9 cellular contexts compared by ENCODE assay signal in the genomic region with DNA sequence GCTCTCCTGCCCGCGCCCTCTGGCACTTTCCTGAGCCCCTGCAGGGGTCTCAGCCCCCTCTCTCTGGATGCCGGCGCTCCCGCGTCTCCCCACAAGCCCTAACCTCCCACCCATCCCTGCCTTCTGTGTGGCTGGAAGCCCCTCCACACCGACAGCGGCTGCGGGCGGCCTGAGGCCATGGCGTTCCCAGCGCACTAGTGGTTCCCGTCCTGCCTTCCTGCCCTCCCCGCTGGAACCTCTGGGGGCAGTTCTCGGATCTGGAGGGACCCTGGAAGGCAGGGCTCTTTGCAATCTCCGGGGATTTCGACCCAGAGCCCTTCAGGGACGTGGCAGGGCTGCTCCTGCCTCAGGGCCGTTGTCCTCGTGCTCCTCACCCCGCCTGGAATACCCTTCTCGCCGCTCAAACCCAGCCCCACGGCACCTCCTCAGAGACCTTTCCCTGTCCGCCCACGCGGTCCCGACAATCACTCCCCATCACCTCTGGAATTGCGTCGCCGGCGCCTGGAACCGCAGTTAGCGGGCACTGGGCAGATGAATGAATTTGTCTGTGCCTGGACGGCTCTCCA. TPM values are rescaled to one million over a fixed set of nuclear protein-coding genes. Genes with fewer than 3 reads are reported as not detected.
DNase-seq lines count a peak whose midpoint lies in the region; ATAC-seq, FAIRE-seq and TF ChIP-seq lines count a peak whose summit lies in the region.
"Had no signal": no experiment of that assay in that cellular context is flagged by ENCODE, and none has a peak within 500 bp of the region (broad histone marks: within the 10 kb centered on the region; RNA-seq: fewer than 3 reads in every experiment).

No MANE protein-coding gene starts in this region.

- H3K9me2 ChIP-seq in PC-3 (replicated peaks; ENCODE audit: low read length): no peaks in the 10 kb centered on the region
- H3K9me2 ChIP-seq in Karpas-422 (replicated peaks; ENCODE audit: insufficient read depth, low read length): no peaks in the 10 kb centered on the region

- no peak for FAIRE-seq in H1 (lab: Jason Lieb, UNC)

- H3K4me3 Mint-ChIP-seq in activated T-cell treated with anti-CD3 and anti-CD28 coated beads, Interleukin-2, amount 50 U/mL, for 24 hours: peak overlapping the region; percentile 26
- H3K4me3 Mint-ChIP-seq in stimulated activated memory B cell treated with anti-CD40 and anti-IgM and Interleukin-4, amounts not matched to agents 10 μg/mL and 1 μg/mL and 100 μg/mL, for 72 hours: peak overlapping the region; percentile 34

- peaks cover 63% of the 10 kb centered on the region for H3K27me3 Mint-ChIP-seq in activated T-cell treated with anti-CD3 and anti-CD28 coated beads, Interleukin-2, amount 50 U/mL, for 24 hours
- H3K27me3 Mint-ChIP-seq in stimulated activated memory B cell treated with anti-CD40 and anti-IgM and Interleukin-4, amounts not matched to agents 10 μg/mL and 1 μg/mL and 100 μg/mL, for 72 hours: peaks cover 89% of the 10 kb centered on the region

- TF ChIP-seq RAD21 in H1 (IDR thresholded peaks at IDR 0.05 in 1 of 2, conservative IDR thresholded peaks at IDR 0.05 in 1 of 2; ENCODE audit: low read depth in 2 of 2, low read length in 2 of 2): no peak

- peaks cover 61% of the 10 kb centered on the region for H3K4me1 ChIP-seq in PC-3 (ENCODE audit: insufficient read depth, low read length)
- peaks cover 0 to 25% (median 11%) of the 10 kb centered on the region in 4 experiments; a peak in 5 of 7 replicates for H3K4me1 ChIP-seq in H1 (replicated peaks in 1 of 4; ENCODE audit: control insufficient read depth in 3 of 4, insufficient read depth in 4 of 4, low read length in 3 of 4)
- H3K4me1 ChIP-seq in Karpas-422 (ENCODE audit: low read length): no peaks in the 10 kb centered on the region; the same call in 1 of the 2 replicates

- no peak for TF ChIP-seq POLR2A in H1 (IDR thresholded peaks at IDR 0.05; ENCODE audit: control extremely low read depth in 1 of 2, low read depth in 2 of 2, low read length in 2 of 2)

- H2AFZ ChIP-seq in PC-3 (ENCODE audit: low read length) (peak overlapping the region; percentile 87), H1 (ENCODE audit: low read length) (no peak overlapping the region), Karpas-422 (ENCODE audit: low read length) (no peak overlapping the region)

- H3K36me3 ChIP-seq in PC-3 (ENCODE audit: low read depth, low read length): no peaks in the 10 kb centered on the region
- peaks cover 0 to 7% (median 0%) of the 10 kb centered on the region in 4 experiments; a peak in 1 of 8 replicates for H3K36me3 ChIP-seq in H1 (ENCODE audit: control insufficient read depth in 2 of 4, insufficient read depth in 4 of 4, low read length in 3 of 4)
- H3K36me3 ChIP-seq in Karpas-422 (ENCODE audit: insufficient read depth, low read length): no peaks in the 10 kb centered on the region

- ATAC-seq in PC-3 (peak; percentile 5), GM21447 (IDR thresholded peaks at IDR 0.05; ENCODE audit: unreplicated experiment) (no peak), HG03469 (IDR thresholded peaks at IDR 0.05; ENCODE audit: unreplicated experiment) (no peak)
- ATAC-seq in stimulated activated memory B cell treated with anti-CD40 and anti-IgM and Interleukin-4, amounts not matched to agents 10 μg/mL and 1 μg/mL and 100 μg/mL, for 72 hours: no peak

- peak overlapping the region; percentile 45; the same call in 1 of the 2 replicates for H4K8ac ChIP-seq in H1 (ENCODE audit: extremely low read depth, insufficient read depth, low read length)

- H4K20me1 ChIP-seq in PC-3 (ENCODE audit: low read length): no peaks in the 10 kb centered on the region
- H4K20me1 ChIP-seq in H1 (replicated peaks in 1 of 2; ENCODE audit: control insufficient read depth in 1 of 2, insufficient read depth in 2 of 2, low read length in 2 of 2): peaks cover 0 to 7% of the 10 kb centered on the region in 2 experiments
- H4K20me1 ChIP-seq in Karpas-422 (ENCODE audit: insufficient read depth, low read depth, low read length): no peaks in the 10 kb centered on the region

- 23% methylated on average over 35 of the region's 35 CpGs; no CpG with 5 or more reads in 1 of the 2 experiments for WGBS in H1 (ENCODE audit: extremely low coverage in 1 of 2, insufficient coverage in 1 of 2, insufficient read length in 1 of 2, insufficient replicate concordance in 2 of 2, low coverage in 1 of 2, low lambda C conversion rate in 2 of 2, missing lambda C conversion rate in 1 of 2), 2 experiments

- no peak overlapping the region for H3K23ac ChIP-seq in H1 (ENCODE audit: insufficient read length)

- no peak overlapping the region for H2BK12ac ChIP-seq in H1 (ENCODE audit: low read depth, low read length)

- H3F3A ChIP-seq in PC-3 (ENCODE audit: low read length, unreplicated experiment): no peaks in the 10 kb centered on the region

- H3K9ac ChIP-seq in PC-3 (ENCODE audit: low read length) (peak overlapping the region; percentile 25), H1 (replicated peaks in 1 of 4; ENCODE audit: extremely low read depth in 1 of 4, low read depth in 3 of 4, low read length in 3 of 4) (no peak overlapping the region), Karpas-422 (ENCODE audit: low read length) (no peak overlapping the region)

- H2BK5ac ChIP-seq in H1 (ENCODE audit: low read depth, low read length): no peak overlapping the region

- no peak for DNase-seq in activated T-cell treated with anti-CD3 and anti-CD28 coated beads, Interleukin-2, amount 50 U/mL, for 24 hours
- DNase-seq in activated T-cell treated with anti-CD3 and anti-CD28 coated beads for 4 hours: no peak
- DNase-seq in PC-3: peak; percentile 50
- peak in 1 of 2 experiments; percentile 74 for DNase-seq in H1 (ENCODE audit: low read depth in 1 of 2, low spot score in 2 of 2)
- DNase-seq in Karpas-422: no peak

- no peaks in the 10 kb centered on the region for H3K36me3 Mint-ChIP-seq in activated T-cell treated with anti-CD3 and anti-CD28 coated beads, Interleukin-2, amount 50 U/mL, for 24 hours (ENCODE audit: low read depth)
- no peaks in the 10 kb centered on the region for H3K36me3 Mint-ChIP-seq in stimulated activated memory B cell treated with anti-CD40 and anti-IgM and Interleukin-4, amounts not matched to agents 10 μg/mL and 1 μg/mL and 100 μg/mL, for 72 hours

- no peak overlapping the region for H2BK15ac ChIP-seq in H1 (ENCODE audit: low read length)

- H2BK20ac ChIP-seq in H1 (ENCODE audit: low read length): no peak overlapping the region

- POLR2A ChIA-PET in PC-3 (lab: Charles Lee; ENCODE audit: unreplicated experiment): no interaction called here
- POLR2A ChIA-PET in H1 (lab: Charles Lee; ENCODE audit: partially characterized antibody): interaction anchor here (3.4 kb wide), 1 partner anchor 15 kb away, joined by 15 read pairs; no protein-coding TSS in a partner anchor

- H3K27me3 ChIP-seq in PC-3 (ENCODE audit: low read length): no peaks in the 10 kb centered on the region
- peaks cover 57 to 81% (median 73%) of the 10 kb centered on the region in 4 experiments for H3K27me3 ChIP-seq in H1 (replicated peaks in 1 of 4; ENCODE audit: control insufficient read depth in 3 of 4, extremely low read depth in 1 of 4, insufficient read depth in 3 of 4, low read length in 3 of 4)
- H3K27me3 ChIP-seq in Karpas-422 (ENCODE audit: low read length): no peaks in the 10 kb centered on the region

- intact Hi-C loops in PC-3 (cut with micrococcal nuclease): loop anchor here (1.0 kb wide), 2 partner anchors 11 to 14 kb away; no protein-coding TSS in a partner anchor

- no peak overlapping the region for H3K27ac Mint-ChIP-seq in activated T-cell treated with anti-CD3 and anti-CD28 coated beads, Interleukin-2, amount 50 U/mL, for 24 hours
- no peak overlapping the region for H3K27ac Mint-ChIP-seq in stimulated activated memory B cell treated with anti-CD40 and anti-IgM and Interleukin-4, amounts not matched to agents 10 μg/mL and 1 μg/mL and 100 μg/mL, for 72 hours

- H3K9me3 Mint-ChIP-seq in activated T-cell treated with anti-CD3 and anti-CD28 coated beads, Interleukin-2, amount 50 U/mL, for 24 hours: no peaks in the 10 kb centered on the region
- H3K9me3 Mint-ChIP-seq in stimulated activated memory B cell treated with anti-CD40 and anti-IgM and Interleukin-4, amounts not matched to agents 10 μg/mL and 1 μg/mL and 100 μg/mL, for 72 hours: no peaks in the 10 kb centered on the region

- H3K23me2 ChIP-seq in H1 (ENCODE audit: low read depth, low read length): peaks cover 15% of the 10 kb centered on the region; the same call in 1 of the 2 replicates

- no peak overlapping the region for H4K91ac ChIP-seq in H1 (replicated peaks; ENCODE audit: insufficient read length, low read length)

- no peaks in the 10 kb centered on the region for H3K79me1 ChIP-seq in H1 (ENCODE audit: low read depth, low read length)

- TSS peak; percentile 72 for BruUV-seq in PC-3 (replicated peaks; lab: Mats Ljungman, UMichigan)

- H3K9me3 ChIP-seq in PC-3 (ENCODE audit: low read length) (no peaks in the 10 kb centered on the region), H1 (ENCODE audit: insufficient read depth in 2 of 2, low read depth in 1 of 2, low read length in 1 of 2) (no peaks in the 10 kb centered on the region), Karpas-422 (ENCODE audit: low read length) (no peaks in the 10 kb centered on the region)

- no peak for TF ChIP-seq EP300 in H1 (IDR thresholded peaks at IDR 0.05; ENCODE audit: borderline replicate concordance in 1 of 2, low read depth in 2 of 2, low read length in 2 of 2)

- H3K4me3 ChIP-seq in PC-3 (ENCODE audit: low read length) (peak overlapping the region; percentile 73), H1 (ENCODE audit: extremely low read depth in 1 of 4, insufficient read depth in 2 of 4, low read depth in 3 of 4, low read length in 4 of 4) (peak overlapping the region in 3 of 4 experiments; percentile 15 to 52 (median 19); a peak in 5 of 8 replicates), Karpas-422 (ENCODE audit: low read length) (no peak overlapping the region)

- no peak overlapping the region for H3K4ac ChIP-seq in H1 (replicated peaks; ENCODE audit: insufficient read length, low read depth, low read length)

- H3K4me2 ChIP-seq in PC-3 (ENCODE audit: low read length) (peak overlapping the region; percentile 90), H1 (ENCODE audit: insufficient read depth in 1 of 2, low read depth in 2 of 2, low read length in 2 of 2) (peak overlapping the region; percentile 26 to 67), Karpas-422 (ENCODE audit: low read depth, low read length, poor library complexity, severe bottlenecking) (no peak overlapping the region)

- no peak overlapping the region for H4K5ac ChIP-seq in H1 (ENCODE audit: insufficient read length, low read depth, low read length)

- H2BK120ac ChIP-seq in H1 (replicated peaks; ENCODE audit: low read depth, low read length): no peak overlapping the region

- no peak overlapping the region for H3K14ac ChIP-seq in H1 (ENCODE audit: insufficient read length)

- CTCF ChIA-PET in PC-3 (lab: Charles Lee) (interaction anchor here (2.0 to 2.3 kb wide), 2 partner anchors 11 to 14 kb away, joined by 14 to 29 read pairs; no protein-coding TSS in a partner anchor), H1 (lab: Charles Lee; ENCODE audit: partially characterized antibody) (interaction anchor here (0.7 to 58.4 kb wide), 25 partner anchors 10 to 182 kb away, joined by 3 to 1769 read pairs (median 5); partner anchors contain the start of genes TNFRSF25 and ZBTB48)

- peaks cover 14% of the 10 kb centered on the region for H3K4me1 Mint-ChIP-seq in activated T-cell treated with anti-CD3 and anti-CD28 coated beads, Interleukin-2, amount 50 U/mL, for 24 hours (ENCODE audit: low read depth)
- H3K4me1 Mint-ChIP-seq in stimulated activated memory B cell treated with anti-CD40 and anti-IgM and Interleukin-4, amounts not matched to agents 10 μg/mL and 1 μg/mL and 100 μg/mL, for 72 hours: peaks cover 11% of the 10 kb centered on the region

- H3K56ac ChIP-seq in H1 (replicated peaks; ENCODE audit: insufficient read length, low read depth, low read length): no peak overlapping the region

- peaks cover 5% of the 10 kb centered on the region for H3K79me2 ChIP-seq in PC-3 (ENCODE audit: low read length)
- H3K79me2 ChIP-seq in H1 (ENCODE audit: control insufficient read depth in 1 of 2, insufficient read depth in 2 of 2, low read length in 2 of 2): no peaks in the 10 kb centered on the region
- no peaks in the 10 kb centered on the region for H3K79me2 ChIP-seq in Karpas-422 (ENCODE audit: low read length)

- H3K27ac ChIP-seq in PC-3 (ENCODE audit: low read length) (peak overlapping the region; percentile 73), H1 (ENCODE audit: low read depth, low read length) (no peak overlapping the region), Karpas-422 (ENCODE audit: low read length) (no peak overlapping the region)

- TF ChIP-seq CTCF in PC-3 (conservative IDR thresholded peaks at IDR 0.05; ENCODE audit: low read depth, low read length): no peak
- TF ChIP-seq CTCF in H1 (IDR thresholded peaks at IDR 0.05; ENCODE audit: control extremely low read depth in 1 of 3, insufficient read depth in 1 of 3, low read depth in 1 of 3, low read length in 3 of 3): peak in 2 of 3 experiments; percentile 3 to 35; a peak in 2 of 4 replicates

- no peak overlapping the region for H2AK5ac ChIP-seq in H1 (ENCODE audit: low read depth, low read length)

- H3K18ac ChIP-seq in H1 (ENCODE audit: extremely low read depth, low read length): peak overlapping the region; percentile 32; the same call in 1 of the 2 replicates

RNA-seq across cellular contexts. Expression of gene ESPN, which starts 0.5 kb away (rescaled TPM):
- 11.1 and 14.1 TPM in 2 replicates for total RNA-seq in PC-3 (2014; rRNA removed)
- total RNA-seq in H1 (2021; fragmentation: NEBNext Ultra II Directional; extraction: Animal tissue kit (Norgen Biotek cat#: 25700)): 14.8 and 16.3 TPM in 2 replicates
- polyA plus RNA-seq in H1 (2011; rRNA removed): 5.2 and 13.4 TPM in 2 replicates
- polyA plus RNA-seq in H1 (2011; cell fraction: cytosol; rRNA removed): 9.6 TPM
- polyA plus RNA-seq in H1 (2011; cell fraction: nucleus; rRNA removed): 22.5 TPM
- 6.8 to 15.9 TPM (median 13.7 TPM) in 4 replicates for polyA plus RNA-seq in H1 (2012, experiment 1 of 2)
- 10.4 TPM for polyA plus RNA-seq in H1 (2012, experiment 2 of 2)
- 14.0 TPM for polyA plus RNA-seq in H1 (2013, experiment 1 of 2)
- 14.1 TPM for polyA plus RNA-seq in H1 (2013, experiment 2 of 2)
- 2.7 and 2.8 TPM in 2 replicates for polyA minus RNA-seq in H1 (2011; rRNA and poly(A)+ RNA removed)
- 11.9 TPM for polyA minus RNA-seq in H1 (2011; cell fraction: cytosol; rRNA and poly(A)+ RNA removed)
- 8.3 TPM for polyA minus RNA-seq in H1 (2011; cell fraction: nucleus; rRNA and poly(A)+ RNA removed)
- not detected in 2 replicates for total RNA-seq in Karpas-422 (2014; rRNA removed; shearing (Covaris generic); ENCODE audit: low replicate concordance)

RNA-seq across cellular contexts. Expression of gene HES2, which starts 4.4 kb away (rescaled TPM):
- total RNA-seq in PC-3 (2014; rRNA removed): 41.0 and 42.9 TPM in 2 replicates
- total RNA-seq in H1 (2021; fragmentation: NEBNext Ultra II Directional; extraction: Animal tissue kit (Norgen Biotek cat#: 25700)): 0.15 and 0.36 TPM in 2 replicates
- 0.53 and 0.86 TPM in 2 replicates for polyA plus RNA-seq in H1 (2011; rRNA removed)
- 0.78 TPM for polyA plus RNA-seq in H1 (2011; cell fraction: cytosol; rRNA removed)
- 1.2 TPM for polyA plus RNA-seq in H1 (2011; cell fraction: nucleus; rRNA removed)
- polyA plus RNA-seq in H1 (2012, experiment 1 of 2): 0.29 to 0.70 TPM (median 0.55 TPM) in 4 replicates
- polyA plus RNA-seq in H1 (2012, experiment 2 of 2): 0.18 TPM
- polyA plus RNA-seq in H1 (2013, experiment 1 of 2): 0.93 TPM
- 1.2 TPM for polyA plus RNA-seq in H1 (2013, experiment 2 of 2)
- polyA minus RNA-seq in H1 (2011; rRNA and poly(A)+ RNA removed): 0.41 and 1.3 TPM in 2 replicates
- not detected for polyA minus RNA-seq in H1 (2011; cell fraction: cytosol; rRNA and poly(A)+ RNA removed)
- polyA minus RNA-seq in H1 (2011; cell fraction: nucleus; rRNA and poly(A)+ RNA removed): 0.70 TPM
- not detected in 2 replicates for total RNA-seq in Karpas-422 (2014; rRNA removed; shearing (Covaris generic); ENCODE audit: low replicate concordance)
- total RNA-seq: mononuclear cell had no signal

RNA-seq across cellular contexts. Expression of gene ACOT7, which starts 30.5 kb away (rescaled TPM):
- total RNA-seq in PC-3 (2014; rRNA removed): 164 and 165 TPM in 2 replicates
- total RNA-seq in H1 (2021; fragmentation: NEBNext Ultra II Directional; extraction: Animal tissue kit (Norgen Biotek cat#: 25700)): 150 and 151 TPM in 2 replicates
- polyA plus RNA-seq in H1 (2011; rRNA removed): 214 and 263 TPM in 2 replicates
- 194 TPM for polyA plus RNA-seq in H1 (2011; cell fraction: cytosol; rRNA removed)
- 168 TPM for polyA plus RNA-seq in H1 (2011; cell fraction: nucleus; rRNA removed)
- 126 to 192 TPM (median 179 TPM) in 4 replicates for polyA plus RNA-seq in H1 (2012, experiment 1 of 2)
- 213 TPM for polyA plus RNA-seq in H1 (2012, experiment 2 of 2)
- polyA plus RNA-seq in H1 (2013, experiment 1 of 2): 128 TPM
- 131 TPM for polyA plus RNA-seq in H1 (2013, experiment 2 of 2)
- polyA minus RNA-seq in H1 (2011; rRNA and poly(A)+ RNA removed): 103 and 119 TPM in 2 replicates
- 58.6 TPM for polyA minus RNA-seq in H1 (2011; cell fraction: cytosol; rRNA and poly(A)+ RNA removed)
- polyA minus RNA-seq in H1 (2011; cell fraction: nucleus; rRNA and poly(A)+ RNA removed): 43.6 TPM
- total RNA-seq in Karpas-422 (2014; rRNA removed; shearing (Covaris generic); ENCODE audit: low replicate concordance): 11.8 and 25.9 TPM in 2 replicates

RNA-seq across cellular contexts. Expression of gene TNFRSF25, which starts 41.9 kb away (rescaled TPM):
- total RNA-seq in PC-3 (2014; rRNA removed): 42.5 and 60.1 TPM in 2 replicates
- total RNA-seq in H1 (2021; fragmentation: NEBNext Ultra II Directional; extraction: Animal tissue kit (Norgen Biotek cat#: 25700)): 9.3 and 10.7 TPM in 2 replicates
- polyA plus RNA-seq in H1 (2011; rRNA removed): 19.5 and 26.1 TPM in 2 replicates
- polyA plus RNA-seq in H1 (2011; cell fraction: cytosol; rRNA removed): 20.6 TPM
- 116 TPM for polyA plus RNA-seq in H1 (2011; cell fraction: nucleus; rRNA removed)
- polyA plus RNA-seq in H1 (2012, experiment 1 of 2): 7.8 to 20.0 TPM (median 18.8 TPM) in 4 replicates
- 8.1 TPM for polyA plus RNA-seq in H1 (2012, experiment 2 of 2)
- 11.1 TPM for polyA plus RNA-seq in H1 (2013, experiment 1 of 2)
- 9.8 TPM for polyA plus RNA-seq in H1 (2013, experiment 2 of 2)
- 3.1 and 3.9 TPM in 2 replicates for polyA minus RNA-seq in H1 (2011; rRNA and poly(A)+ RNA removed)
- 4.1 TPM for polyA minus RNA-seq in H1 (2011; cell fraction: cytosol; rRNA and poly(A)+ RNA removed)
- 9.6 TPM for polyA minus RNA-seq in H1 (2011; cell fraction: nucleus; rRNA and poly(A)+ RNA removed)
- 0.58 TPM in 1 of 2 replicates, not detected in the other for total RNA-seq in Karpas-422 (2014; rRNA removed; shearing (Covaris generic); ENCODE audit: low replicate concordance)

Comparison
In these comparisons a context has a peak if more than half of its experiments do, and no peak if none do; other contexts are left out.
1. RNA of gene ESPN, which starts 0.5 kb away (total RNA-seq): 14.8 to 16.3 TPM in H1 and 11.1 to 14.1 TPM in PC-3; not detected in Karpas-422; every median in the first group is over 10 times any median in the second.
2. RNA of gene HES2, which starts 4.4 kb away (total RNA-seq): 41.0 to 42.9 TPM in PC-3; 0.15 to 0.36 TPM in H1 and not detected in Karpas-422; every median in the first group is over 10 times any median in the second.